In the genomic region with DNA sequence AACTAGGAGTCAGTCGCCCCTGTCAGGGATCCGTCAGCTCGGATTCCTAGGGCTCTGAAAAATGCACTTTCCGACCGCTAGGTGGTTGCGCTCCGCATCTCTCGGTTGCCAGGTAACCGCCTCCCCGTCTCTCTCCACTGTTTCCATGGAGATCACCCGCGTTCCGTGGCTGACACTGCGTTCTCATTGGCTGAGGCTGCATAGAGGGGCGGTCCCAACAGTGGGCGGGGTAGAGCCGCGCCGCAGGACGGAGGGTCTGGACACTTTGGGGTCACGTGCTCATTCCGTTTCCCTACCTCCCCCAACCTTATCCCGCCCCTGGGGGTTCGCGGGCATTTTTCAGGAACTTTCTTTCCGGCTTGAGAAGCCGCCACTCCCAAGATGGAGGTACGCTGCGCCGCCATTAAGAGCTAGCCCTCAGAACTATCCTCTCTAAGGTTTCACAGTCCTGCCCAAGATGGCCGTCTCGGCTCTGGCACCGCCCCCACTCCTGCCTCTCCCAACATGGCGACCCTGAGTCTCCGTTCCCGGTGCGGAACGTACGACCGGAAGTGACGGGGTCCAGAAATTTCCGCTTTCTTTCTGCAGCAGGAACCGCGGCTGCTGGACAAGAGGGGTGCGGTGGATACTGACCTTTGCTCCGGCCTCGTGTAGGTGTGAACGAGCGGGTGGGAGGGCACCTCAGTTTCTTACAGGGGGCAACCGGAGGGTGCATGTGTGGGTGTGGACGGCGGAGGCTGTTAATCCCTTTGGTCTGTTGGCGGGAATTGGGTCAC, we compare ENCODE assay signal across 8 cellular contexts. TPM values are rescaled to one million over a fixed set of nuclear protein-coding genes. Genes with fewer than 3 reads are reported as not detected.
DNase-seq lines count a peak whose midpoint lies in the region; ATAC-seq, FAIRE-seq and TF ChIP-seq lines count a peak whose summit lies in the region.

Gene ODAD3, minus strand, starts transcription at position 65 of the 776 bp plus-strand sequence. CDS start 105 bp downstream, outside the sequence.
Gene PRKCSH, plus strand, starts transcription at position 579 of the 776 bp plus-strand sequence. CDS start 483 bp downstream, outside the sequence.

- dilution Hi-C loops in keratinocyte (cut with MboI; ENCODE audit: extremely low pct_ligation_motif_present, low sequenced_read_pairs): no loop called here

- H3K4me3 ChIP-seq in keratinocyte (ENCODE audit: control insufficient read depth in 2 of 3, extremely low read depth in 1 of 3, insufficient read depth in 2 of 3, low read depth in 1 of 3, low read length in 3 of 3): peak within 1 kb of the TSS; percentile 69 to 81 (median 74)

- no peaks in the 10 kb centered on the region for H3K9me3 ChIP-seq in keratinocyte (ENCODE audit: control insufficient read depth, low read depth, low read length)

- peak within 1 kb of the TSS; percentile 94 for H2AFZ ChIP-seq in keratinocyte (ENCODE audit: control insufficient read depth, low read length)

- TF ChIP-seq CTCF in keratinocyte (optimal IDR thresholded peaks at IDR 0.05 in 1 of 3, IDR thresholded peaks at IDR 0.05 in 1 of 3, conservative IDR thresholded peaks at IDR 0.05 in 1 of 3; ENCODE audit: extremely low read depth in 1 of 3, insufficient read depth in 2 of 3, low read length in 3 of 3): peak; percentile 78 to 93 (median 93)

- peak within 1 kb of the TSS; percentile 79 for H3K9ac ChIP-seq in keratinocyte (ENCODE audit: control insufficient read depth, extremely low read depth, insufficient read depth, low read length)

- H3K79me2 ChIP-seq in keratinocyte (ENCODE audit: control insufficient read depth, insufficient read depth, low read length): peaks cover 22% of the 10 kb centered on the region

- no peaks in the 10 kb centered on the region for H4K20me1 ChIP-seq in keratinocyte (ENCODE audit: control insufficient read depth, extremely low read depth, insufficient read depth, low read length)

- peak; percentile 99 for DNase-seq in AML-193 (lab: John Stamatoyannopoulos, UW)
- peak; percentile 81 for DNase-seq in NCI-H345 treated with DMSO at 0.1 percent for 48 hours (lab: John Stamatoyannopoulos, UW; ENCODE audit: unreplicated experiment)
- peak; percentile 100 for DNase-seq in cerebellum (ENCODE audit: low spot score)
- peak; percentile 96 for DNase-seq in keratinocyte (ENCODE audit: low read depth, low spot score)
- peak; percentile 95 for DNase-seq in stimulated activated CD4-positive, alpha-beta T cell treated with anti-CD3 and anti-CD28 coated beads, Interleukin-15, amount 100 ng/mL, for 1 hour (ENCODE audit: low read depth in 1 of 2, low spot score in 1 of 2)

- no peaks in the 10 kb centered on the region for H3K27me3 ChIP-seq in keratinocyte (ENCODE audit: control insufficient read depth, extremely low read depth, insufficient read depth, low read length)

- peak within 1 kb of the TSS; percentile 97 for H3K4me2 ChIP-seq in keratinocyte (ENCODE audit: control insufficient read depth, extremely low read depth, insufficient read depth, low read depth, low read length)

- peaks cover 10% of the 10 kb centered on the region for H3K4me1 ChIP-seq in keratinocyte (ENCODE audit: control insufficient read depth, extremely low read depth, insufficient read depth, low read length)

- peaks cover 2% of the 10 kb centered on the region for H3K9me1 ChIP-seq in keratinocyte (ENCODE audit: control insufficient read depth, extremely low read depth, insufficient read depth, low read length)

- peaks cover 13 to 19% of the 10 kb centered on the region in 2 experiments for H3K36me3 ChIP-seq in keratinocyte (ENCODE audit: control insufficient read depth in 2 of 2, extremely low read depth in 1 of 2, insufficient read depth in 2 of 2, low read length in 2 of 2)

- ATAC-seq in GM19025 (IDR thresholded peaks at IDR 0.05; ENCODE audit: low read depth, unreplicated experiment) (peak; percentile 89), HG03342 (IDR thresholded peaks at IDR 0.05; ENCODE audit: unreplicated experiment) (peak; percentile 84)
- ATAC-seq in activated CD4-positive, CD25-positive, alpha-beta regulatory T cell treated with anti-CD3 and anti-CD28 coated beads, Interleukin-2, amount 50 U/mL, for 24 hours: peak; percentile 95

- peak within 1 kb of the TSS; percentile 63 for H3K27ac ChIP-seq in keratinocyte (ENCODE audit: control insufficient read depth, insufficient read depth, low read length)

- FAIRE-seq in keratinocyte (lab: Jason Lieb, UNC): peak; percentile 96

RNA-seq across cellular contexts. Expression of gene ODAD3, which starts in this region (rescaled TPM):
- total RNA-seq in cerebellum: 0.82 TPM
- 0.05 to 0.52 TPM (median 0.09 TPM) in 3 replicates for polyA plus RNA-seq in keratinocyte
- polyA plus RNA-seq in keratinocyte (2011; ENCODE audit: low read depth): not detected
- 0.02 and 0.22 TPM in 2 replicates for polyA plus RNA-seq in keratinocyte (2011; cell fraction: cytosol; rRNA removed)
- 0.18 and 0.25 TPM in 2 replicates for polyA plus RNA-seq in keratinocyte (2011; cell fraction: nucleus; rRNA removed)
- 0.29 TPM in 1 of 2 replicates, not detected in the other for polyA plus RNA-seq in keratinocyte (2012; ENCODE audit: low replicate concordance)
- polyA minus RNA-seq in keratinocyte: 0.19 TPM in 1 of 3 replicates, not detected in the others
- not detected for polyA minus RNA-seq in keratinocyte (2011; cell fraction: cytosol; rRNA and poly(A)+ RNA removed)
- polyA minus RNA-seq in keratinocyte (2011; cell fraction: nucleus; rRNA and poly(A)+ RNA removed): not detected in 2 replicates

RNA-seq across cellular contexts. Expression of gene PRKCSH, which starts in this region (rescaled TPM):
- 47.5 TPM for total RNA-seq in cerebellum
- 47.9 to 125 TPM (median 56.3 TPM) in 3 replicates for polyA plus RNA-seq in keratinocyte
- polyA plus RNA-seq in keratinocyte (2011; ENCODE audit: low read depth): 141 TPM
- polyA plus RNA-seq in keratinocyte (2011; cell fraction: cytosol; rRNA removed): 36.7 and 75.5 TPM in 2 replicates
- polyA plus RNA-seq in keratinocyte (2011; cell fraction: nucleus; rRNA removed): 179 and 201 TPM in 2 replicates
- 151 and 208 TPM in 2 replicates for polyA plus RNA-seq in keratinocyte (2012; ENCODE audit: low replicate concordance)
- 80.2 to 367 TPM (median 82.8 TPM) in 3 replicates for polyA minus RNA-seq in keratinocyte
- polyA minus RNA-seq in keratinocyte (2011; cell fraction: cytosol; rRNA and poly(A)+ RNA removed): 131 TPM
- polyA minus RNA-seq in keratinocyte (2011; cell fraction: nucleus; rRNA and poly(A)+ RNA removed): 100 and 158 TPM in 2 replicates

Comparison
In these comparisons a context has a peak if more than half of its experiments do, and no peak if none do; other contexts are left out.
1. Peak in every context shown above with its lines: DNase-seq, ATAC-seq, H3K4me3 ChIP-seq and H3K27ac ChIP-seq.